21 cellular contexts compared by ENCODE assay signal in genomic region chr1:14593279-14593678, GRCh38. TPM values are rescaled to one million over a fixed set of nuclear protein-coding genes. Genes with fewer than 3 reads are reported as not detected.
DNase-seq lines count a peak whose midpoint lies in the region; ATAC-seq, FAIRE-seq and TF ChIP-seq lines count a peak whose summit lies in the region.
"Had no signal": no experiment of that assay in that cellular context is flagged by ENCODE, and none has a peak within 500 bp of the region (broad histone marks: within the 10 kb centered on the region; RNA-seq: fewer than 3 reads in every experiment).

No MANE protein-coding gene starts in this region.

- no peak overlapping the region for H2AK5ac ChIP-seq in H9 (ENCODE audit: insufficient read length, low read length)

- FAIRE-seq in D721Med (lab: Jason Lieb, UNC), result no peak
- FAIRE-seq: GM18507, K562 had no signal

- no peak overlapping the region for H2BK120ac ChIP-seq in H9 (ENCODE audit: low read depth, low read length, poor library complexity, severe bottlenecking)

- H3K27ac ChIP-seq in H9 (ENCODE audit: insufficient read length, low read depth, low read length), result no peak overlapping the region
- no peak overlapping the region for H3K27ac ChIP-seq in iPS-18a (ENCODE audit: low read length)
- H3K27ac ChIP-seq: GM23248, HL-60, PC-9, SJCRH30 had no signal

- no peak overlapping the region for H4K5ac ChIP-seq in H9 (ENCODE audit: insufficient read length, low read depth, low read length)

- no peaks in the 10 kb centered on the region for H3K79me1 ChIP-seq in H9 (ENCODE audit: insufficient read depth, low read depth, low read length, poor library complexity, severe bottlenecking)

- H3K27me3 ChIP-seq in H9 (ENCODE audit: insufficient read depth, low read length), result peaks cover 7% of the 10 kb centered on the region; the same call in 1 of the 2 replicates
- peaks cover 40% of the 10 kb centered on the region for H3K27me3 ChIP-seq in iPS-18a (ENCODE audit: control insufficient read depth, insufficient read depth, low read length)

- no peaks in the 10 kb centered on the region for H3K36me3 Mint-ChIP-seq in H9 (ENCODE audit: insufficient read depth in 1 of 3, low read depth in 3 of 3)
- no peaks in the 10 kb centered on the region for H3K36me3 Mint-ChIP-seq in WTC11
- H3K36me3 Mint-ChIP-seq in neural crest cell (ENCODE audit: low read depth), result no peaks in the 10 kb centered on the region

- DNase-seq in H9 (no peak), WTC11 (ENCODE audit: low spot score) (no peak), neural crest cell (ENCODE audit: low read depth, low spot score) (no peak), D721Med (ENCODE audit: insufficient read length, low spot score) (no peak), SK-N-DZ (ENCODE audit: low spot score) (no peak)
- DNase-seq in activated CD4-positive, alpha-beta T cell treated with anti-CD3 and anti-CD28 coated beads for 1 hour, result no peak
- DNase-seq: 8988T, ACHN, Calu3, GM23248, Kasumi-1, NCI-H1105, NCI-H2029, NCI-H526 treated with DMSO at 0.1 percent for 48 hours, PC-9, SJCRH30 had no signal

- H2BK15ac ChIP-seq in H9 (ENCODE audit: low read depth, low read length), result no peak overlapping the region

- H3K56ac ChIP-seq in H9 (ENCODE audit: insufficient read length, low read depth, low read length), result no peak overlapping the region

- no peaks in the 10 kb centered on the region for H3K79me2 ChIP-seq in H9 (ENCODE audit: insufficient read depth, low read length)

- H3K23me2 ChIP-seq in H9 (ENCODE audit: insufficient read length, low read depth, low read length, poor library complexity, severe bottlenecking), result peaks cover 5% of the 10 kb centered on the region

- no peak overlapping the region for H3K9ac ChIP-seq in H9 (ENCODE audit: extremely low read depth, insufficient read length, low read length)
- H3K9ac ChIP-seq in iPS-18a (ENCODE audit: low read length), result no peak overlapping the region
- H3K9ac ChIP-seq: GM23248 had no signal

- H2BK5ac ChIP-seq in H9 (ENCODE audit: insufficient read length, low read length), result no peak overlapping the region

- peak; percentile 25 for ATAC-seq in WTC11
- ATAC-seq: Right ventricle myocardium inferior had no signal

- no peak overlapping the region for H3K14ac ChIP-seq in H9 (ENCODE audit: insufficient read depth, low read length)

- H3K27me3 Mint-ChIP-seq in H9 (ENCODE audit: low read depth) (peaks cover 54% of the 10 kb centered on the region), WTC11 (ENCODE audit: low read depth) (peaks cover 75% of the 10 kb centered on the region), neural crest cell (ENCODE audit: low read depth) (no peaks in the 10 kb centered on the region)

- H2AFZ ChIP-seq in H9 (ENCODE audit: low read length), result no peak overlapping the region
- H2AFZ ChIP-seq: GM23248, PC-9 had no signal

- H3K9me3 Mint-ChIP-seq in H9 (no peaks in the 10 kb centered on the region; a peak in 1 of 5 replicates), WTC11 (no peaks in the 10 kb centered on the region), neural crest cell (no peaks in the 10 kb centered on the region)

- no peak for TF ChIP-seq CTCF in H9 (conservative IDR thresholded peaks at IDR 0.05)
- no peak for TF ChIP-seq CTCF in WTC11 (IDR thresholded peaks at IDR 0.05)
- no peak for TF ChIP-seq CTCF in neural crest cell (conservative IDR thresholded peaks at IDR 0.05)
- no peak for TF ChIP-seq CTCF in D721Med (IDR thresholded peaks at IDR 0.05; ENCODE audit: insufficient read depth, missing control alignments)

- no peak overlapping the region for H3K23ac ChIP-seq in H9 (ENCODE audit: insufficient read length, low read depth, low read length)

- no peak overlapping the region for H2BK20ac ChIP-seq in H9 (ENCODE audit: low read depth, low read length, poor library complexity, severe bottlenecking)

- no peak overlapping the region for H4K91ac ChIP-seq in H9 (ENCODE audit: insufficient read length, low read depth, low read length)

- no peak overlapping the region for H2BK12ac ChIP-seq in H9 (ENCODE audit: insufficient read length, low read depth, low read length)

- no peak overlapping the region for H3K18ac ChIP-seq in H9 (ENCODE audit: insufficient read length, low read depth, low read length)

- POLR2A ChIA-PET in WTC11 (lab: Charles Lee), result no interaction called here

- no peak overlapping the region for H3K4me2 ChIP-seq in H9 (ENCODE audit: insufficient read depth, insufficient read length, low read length)
- H3K4me2 ChIP-seq: PC-9 had no signal

- H4K8ac ChIP-seq in H9 (replicated peaks; ENCODE audit: insufficient read length, low read depth, low read length), result no peak overlapping the region

- H3K4me1 Mint-ChIP-seq in H9, result peaks cover 50 to 60% of the 10 kb centered on the region in 2 experiments
- peaks cover 60% of the 10 kb centered on the region for H3K4me1 Mint-ChIP-seq in WTC11
- H3K4me1 Mint-ChIP-seq in neural crest cell, result peaks cover 39% of the 10 kb centered on the region

- peak overlapping the region; percentile 1; a peak in 3 of 5 replicates for H3K4me3 Mint-ChIP-seq in H9
- H3K4me3 Mint-ChIP-seq in WTC11, result peak overlapping the region; percentile 27
- no peak overlapping the region for H3K4me3 Mint-ChIP-seq in neural crest cell

- H4K20me1 ChIP-seq in H9 (ENCODE audit: control insufficient read depth, insufficient read depth, insufficient read length), result no peaks in the 10 kb centered on the region

- CTCF ChIA-PET in WTC11 (lab: Charles Lee), result interaction anchor here (1.0 to 1.2 kb wide), 3 partner anchors 22 to 63 kb away, joined by 3 read pairs; no protein-coding TSS in a partner anchor

- H3K4me1 ChIP-seq in H9 (ENCODE audit: insufficient read depth, low read length) (peaks cover 8% of the 10 kb centered on the region), iPS-18a (ENCODE audit: control insufficient read depth, low read depth, low read length) (peaks cover 43% of the 10 kb centered on the region)
- H3K4me1 ChIP-seq: SJCRH30 had no signal

- no peaks in the 10 kb centered on the region for H3K36me3 ChIP-seq in iPS-18a (ENCODE audit: control insufficient read depth, low read depth, low read length)
- H3K36me3 ChIP-seq: SJCRH30 had no signal

- no peak overlapping the region for H3K4ac ChIP-seq in H9 (ENCODE audit: low read depth, low read length)

- H3T11ph ChIP-seq in H9 (ENCODE audit: low read length), result no peak overlapping the region

- no CpG with 5 or more reads among the region's 3 CpGs for WGBS in H9 (ENCODE audit: extremely low coverage, insufficient read length, low lambda C conversion rate)

- H3K27ac Mint-ChIP-seq in H9 (peak overlapping the region in 1 of 3 experiments; percentile 72; a peak in 2 of 7 replicates), WTC11 (peak overlapping the region; percentile 61; the same call in 1 of the 2 replicates), neural crest cell (ENCODE audit: unreplicated experiment) (peak overlapping the region; percentile 38)

- H3K4me3 ChIP-seq in iPS-18a (ENCODE audit: low read length), result peak overlapping the region; percentile 36
- H3K4me3 ChIP-seq: GM23248, K562, PC-9, SJCRH30 had no signal

- H3K9me3 ChIP-seq in H9 (ENCODE audit: control insufficient read depth, low read depth, low read length) (no peaks in the 10 kb centered on the region), iPS-18a (ENCODE audit: control insufficient read depth, low read depth, low read length) (no peaks in the 10 kb centered on the region)
- H3K9me3 ChIP-seq: SJCRH30 had no signal

TF ChIP-seq in WTC11, 78 proteins besides CTCF, POLR2A, EP300 and RAD21:
- TF ChIP-seq TP53 (CRISPR knock-in tag; IDR thresholded peaks at IDR 0.05) (no peak), ZNF423 (CRISPR knock-in tag; IDR thresholded peaks at IDR 0.05) (peak; percentile 9; the same call in 1 of the 2 replicates)

RNA-seq across cellular contexts. Expression of gene KAZN, which starts 5.2 kb away (rescaled TPM):
- total RNA-seq in H9 (2021) (6.1 and 7.6 TPM in 2 replicates), WTC11 (2021) (13.7 to 19.9 TPM (median 16.2 TPM) in 3 replicates), neural crest cell (10.7 and 11.6 TPM in 2 replicates)
- 6.1 and 8.1 TPM in 2 replicates for polyA plus RNA-seq in SK-N-DZ (2014; cell fraction: cytosol; rRNA removed)
- polyA plus RNA-seq in SK-N-DZ (2014; cell fraction: nucleus; rRNA removed), result 5.6 and 13.4 TPM in 2 replicates
